Comparison of ENCODE assay signal across 8 cellular contexts in genomic region chr11:120168960-120169681, GRCh38. TPM values are rescaled to one million over a fixed set of nuclear protein-coding genes. Genes with fewer than 3 reads are reported as not detected.
DNase-seq lines count a peak whose midpoint lies in the region; ATAC-seq, FAIRE-seq and TF ChIP-seq lines count a peak whose summit lies in the region.

No MANE protein-coding gene starts in this region.

- DNase-seq in GM10248 (ENCODE audit: extremely low spot score) (peak; percentile 83), NB4 (ENCODE audit: low read depth) (peak; percentile 70), activated B cell treated with CpG ODN at 0.5 μM for 24 hours (peak; percentile 42), cerebellar cortex (ENCODE audit: low spot score) (peak; percentile 10), kidney epithelial cell (ENCODE audit: low read depth) (no peak), H54 (ENCODE audit: insufficient read length, low spot score) (no peak)
- peak; percentile 28 to 52 (median 44) for DNase-seq in stimulated activated CD4-positive, alpha-beta T cell treated with anti-CD3 and anti-CD28 coated beads, Interleukin-12 subunit alpha, Interleukin-12 subunit beta, amount 100 ng/mL, for 48 hours (ENCODE audit: low read depth in 2 of 3, low spot score in 1 of 3)
- no peak for DNase-seq in effector CD8-positive, alpha-beta T cell (lab: John Stamatoyannopoulos, UW)

- peaks cover 45% of the 10 kb centered on the region for H3K27me3 ChIP-seq in kidney epithelial cell (ENCODE audit: control insufficient read depth, insufficient read depth, low read length)

- intact Hi-C loops in activated B cell treated with CpG ODN at 0.5 μM for 24 hours (cut with micrococcal nuclease): loop anchor here (2.0 kb wide), 1 partner anchor 502 kb away; no protein-coding TSS in a partner anchor

- TF ChIP-seq POLR2A in NB4 (IDR thresholded peaks at IDR 0.05; ENCODE audit: extremely low read depth, insufficient read length) (no peak), H54 (IDR thresholded peaks at IDR 0.05; ENCODE audit: low read depth, low read length) (no peak)

- CTCF ChIA-PET in GM10248 (lab: Yijun Ruan, JAX): interaction anchor here (0.7 to 12.9 kb wide), 17 partner anchors 8 to 504 kb away, joined by 3 to 219 read pairs (median 3); partner anchors contain the start of gene POU2F3
- CTCF ChIA-PET in activated B cell treated with CpG ODN at 0.5 μM for 24 hours (lab: Charles Lee): interaction anchor here (1.8 kb wide), 1 partner anchor 134 kb away, joined by 5 read pairs; no protein-coding TSS in a partner anchor

- no peak overlapping the region for H3K4me3 ChIP-seq in NB4 (ENCODE audit: low read depth, low read length)
- peak overlapping the region; percentile 33 for H3K4me3 ChIP-seq in kidney epithelial cell (ENCODE audit: low read depth, low read length)

- peaks cover 20% of the 10 kb centered on the region for H3K9me3 Mint-ChIP-seq in activated B cell treated with CpG ODN at 0.5 μM for 24 hours

- peaks cover 2% of the 10 kb centered on the region for H3K36me3 Mint-ChIP-seq in activated B cell treated with CpG ODN at 0.5 μM for 24 hours (ENCODE audit: low read depth)

- POLR2A ChIA-PET in GM10248 (lab: Yijun Ruan, JAX) (no interaction called here), activated B cell treated with CpG ODN at 0.5 μM for 24 hours (lab: Charles Lee) (no interaction called here)

- no peaks in the 10 kb centered on the region for H3K36me3 ChIP-seq in kidney epithelial cell (ENCODE audit: control insufficient read depth, insufficient read depth, low read length)

- peak overlapping the region; percentile 53 for H3K4me3 Mint-ChIP-seq in activated B cell treated with CpG ODN at 0.5 μM for 24 hours

- TF ChIP-seq CTCF in GM10248 (IDR thresholded peaks at IDR 0.05; ENCODE audit: control extremely low read depth, extremely low read depth, low read depth, missing control alignments) (peak; percentile 78), NB4 (IDR thresholded peaks at IDR 0.05; ENCODE audit: low read depth, low read length) (peak; percentile 57), activated B cell treated with CpG ODN at 0.5 μM for 24 hours (IDR thresholded peaks at IDR 0.05) (no peak), kidney epithelial cell (IDR thresholded peaks at IDR 0.05; ENCODE audit: insufficient read depth, low read length, poor library complexity, severe bottlenecking) (no peak)

- no peak overlapping the region for H3K27ac Mint-ChIP-seq in activated B cell treated with CpG ODN at 0.5 μM for 24 hours

- ATAC-seq in activated B cell treated with CpG ODN at 0.5 μM for 24 hours (ENCODE audit: low read depth): peak; percentile 65

- peaks cover 12% of the 10 kb centered on the region for H3K4me1 Mint-ChIP-seq in activated B cell treated with CpG ODN at 0.5 μM for 24 hours

- no peak for FAIRE-seq in H54 (lab: Jason Lieb, UNC)

- peaks cover 81% of the 10 kb centered on the region for H3K27me3 Mint-ChIP-seq in activated B cell treated with CpG ODN at 0.5 μM for 24 hours

RNA-seq across cellular contexts. Expression of gene TRIM29, which starts 31.2 kb away (rescaled TPM):
- total RNA-seq in activated B cell treated with CpG ODN at 0.5 μM for 24 hours (not detected in 2 replicates), kidney epithelial cell (0.29 and 0.41 TPM in 2 replicates)

RNA-seq across cellular contexts. Expression of gene OAF, which starts 41.7 kb away (rescaled TPM):
- 0.78 and 0.98 TPM in 2 replicates for total RNA-seq in activated B cell treated with CpG ODN at 0.5 μM for 24 hours
- 45.2 and 45.5 TPM in 2 replicates for total RNA-seq in kidney epithelial cell

Comparison
In these comparisons a context has a peak if more than half of its experiments do, and no peak if none do; other contexts are left out.
1. DNase-seq: peak in GM10248 (single experiment), NB4 (single experiment), activated B cell treated with CpG ODN at 0.5 μM for 24 hours (single experiment), cerebellar cortex (single experiment) and stimulated activated CD4-positive, alpha-beta T cell treated with anti-CD3 and anti-CD28 coated beads, Interleukin-12 subunit alpha, Interleukin-12 subunit beta, amount 100 ng/mL, for 48 hours (3 of 3); none in kidney epithelial cell (single experiment), effector CD8-positive, alpha-beta T cell (single experiment) and H54 (single experiment).
2. CTCF ChIP-seq: peak in GM10248 (single experiment) and NB4 (single experiment); none in activated B cell treated with CpG ODN at 0.5 μM for 24 hours (single experiment) and kidney epithelial cell (single experiment).
3. RNA of gene OAF, which starts 41.7 kb away (total RNA-seq): 45.2 to 45.5 TPM in kidney epithelial cell; 0.78 to 0.98 TPM in activated B cell treated with CpG ODN at 0.5 μM for 24 hours; every median in the first group is over 10 times any median in the second.